In the genomic region with DNA sequence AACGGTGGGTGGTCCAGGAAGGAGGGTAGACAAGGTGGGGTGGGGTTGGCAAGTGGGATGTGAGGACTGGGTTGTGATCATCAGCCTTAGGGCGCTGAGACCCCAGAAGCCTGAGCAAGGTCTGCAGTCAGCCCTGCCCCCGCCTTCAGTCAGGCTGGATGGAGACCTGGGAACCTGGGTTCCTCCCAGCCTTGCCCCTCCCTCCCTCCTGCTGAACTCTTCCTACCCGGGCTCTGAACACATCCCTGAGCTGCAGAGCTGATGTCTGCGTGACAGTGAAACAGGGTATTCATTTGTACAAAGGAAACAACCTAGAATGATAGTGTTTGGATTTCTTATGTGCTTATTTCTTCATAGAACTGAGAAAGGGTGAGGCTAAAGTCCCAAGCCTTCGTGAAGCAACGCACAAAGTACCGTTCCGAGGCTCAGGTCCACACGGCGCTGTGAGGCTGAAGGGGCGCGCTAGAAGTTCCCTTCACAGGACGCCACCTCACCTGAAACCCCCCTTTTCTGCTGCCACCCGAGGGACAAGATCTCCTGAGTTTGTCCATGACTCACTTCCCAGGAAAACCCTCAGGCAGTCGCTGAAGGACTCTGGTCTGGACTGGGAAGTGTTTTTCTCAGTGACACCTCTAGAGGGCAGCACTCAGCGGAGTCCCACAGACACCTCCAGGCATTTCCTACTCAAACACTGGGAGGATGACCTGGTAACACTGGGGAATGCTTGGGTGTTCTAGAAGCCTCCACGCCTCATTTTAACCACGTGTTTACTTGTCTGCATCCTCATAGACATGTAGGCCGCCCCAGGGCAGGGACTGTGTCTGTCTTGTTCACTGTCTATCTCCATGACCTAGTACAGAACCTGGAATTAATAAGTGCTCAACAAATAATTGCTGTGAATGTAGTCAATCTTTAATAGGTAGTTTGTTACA, we compare ENCODE assay signal across 8 cellular contexts. TPM values are rescaled to one million over a fixed set of nuclear protein-coding genes. Genes with fewer than 3 reads are reported as not detected.
A peak's percentile ranks its signal among the peaks of the same experiment; 100 is the strongest.
DNase-seq lines count a peak whose midpoint lies in the region; ATAC-seq and TF ChIP-seq lines count a peak whose summit lies in the region.

No MANE protein-coding gene starts in this region.

- H3K4me1 ChIP-seq in PC-9 (replicated peaks; ENCODE audit: insufficient read depth) (no peaks in the 10 kb centered on the region), parathyroid adenoma (no peaks in the 10 kb centered on the region), prostate gland (replicated peaks) (no peaks in the 10 kb centered on the region)

- no peaks in the 10 kb centered on the region for H4K20me1 ChIP-seq in PC-9 (ENCODE audit: insufficient read depth)

- H3K4me3 ChIP-seq in PC-9 (peak overlapping the region; percentile 21; the same call in 1 of the 2 replicates), fibroblast of villous mesenchyme (ENCODE audit: low read depth, low read length) (no peak overlapping the region), parathyroid adenoma (ENCODE audit: low read depth, low read length) (no peak overlapping the region), prostate gland (no peak overlapping the region)

- TF ChIP-seq CTCF in PC-9 (conservative IDR thresholded peaks at IDR 0.05): peak; percentile 84
- peak; percentile 84 for TF ChIP-seq CTCF in fibroblast of villous mesenchyme (IDR thresholded peaks at IDR 0.05; ENCODE audit: insufficient read depth, low read depth, low read length)
- TF ChIP-seq CTCF in parathyroid adenoma (IDR thresholded peaks at IDR 0.05): peak; percentile 79
- peak in 2 of 4 experiments; percentile 16 to 32 for TF ChIP-seq CTCF in prostate gland (IDR thresholded peaks at IDR 0.05)

- H3K27me3 ChIP-seq in PC-9 (ENCODE audit: insufficient read depth, low read depth) (no peaks in the 10 kb centered on the region; the same call in 1 of the 2 replicates), parathyroid adenoma (ENCODE audit: control insufficient read depth, insufficient read depth, low read length) (no peaks in the 10 kb centered on the region), prostate gland (replicated peaks; ENCODE audit: insufficient read depth) (no peaks in the 10 kb centered on the region)

- TF ChIP-seq POLR2A in prostate gland (IDR thresholded peaks at IDR 0.05): no peak

- H3K79me2 ChIP-seq in PC-9 (ENCODE audit: low read depth): no peaks in the 10 kb centered on the region
- H3K79me2 ChIP-seq in parathyroid adenoma: no peaks in the 10 kb centered on the region

- no peaks in the 10 kb centered on the region for H3K36me3 ChIP-seq in PC-9 (ENCODE audit: low read depth)
- no peaks in the 10 kb centered on the region for H3K36me3 ChIP-seq in parathyroid adenoma (ENCODE audit: control insufficient read depth, insufficient read depth, low read length)
- no peaks in the 10 kb centered on the region for H3K36me3 ChIP-seq in prostate gland

- peak; percentile 16 to 48 for DNase-seq in AML-193 (lab: John Stamatoyannopoulos, UW)
- peak; percentile 50 to 63 for DNase-seq in PC-9
- peak; percentile 30 for DNase-seq in activated T-cell treated with anti-CD3 and anti-CD28 coated beads, Interleukin-2, amount 50 U/mL, for 4 hours
- peak; percentile 66 for DNase-seq in fibroblast of villous mesenchyme (ENCODE audit: low read depth)
- DNase-seq in prostate gland (ENCODE audit: low spot score): no peak

- ATAC-seq in GM18867 (IDR thresholded peaks at IDR 0.05; ENCODE audit: unreplicated experiment) (peak; percentile 77), HG03442 (IDR thresholded peaks at IDR 0.05; ENCODE audit: unreplicated experiment) (peak; percentile 77)
- peak; percentile 67 to 75 for ATAC-seq in activated T-cell treated with anti-CD3 and anti-CD28 coated beads, Interleukin-2, amount 50 U/mL, for 4 hours

- H3K27me3 Mint-ChIP-seq in activated T-cell treated with anti-CD3 and anti-CD28 coated beads, Interleukin-2, amount 50 U/mL, for 4 hours (ENCODE audit: low read depth): peaks cover 34% of the 10 kb centered on the region

- H3K4me2 ChIP-seq in PC-9 (peak overlapping the region; percentile 53), parathyroid adenoma (ENCODE audit: low read length) (no peak overlapping the region)

- no peaks in the 10 kb centered on the region for H3K36me3 Mint-ChIP-seq in activated T-cell treated with anti-CD3 and anti-CD28 coated beads, Interleukin-2, amount 50 U/mL, for 4 hours (ENCODE audit: insufficient read depth)

- H3K9me3 ChIP-seq in PC-9 (ENCODE audit: insufficient read depth, low read depth) (no peaks in the 10 kb centered on the region), parathyroid adenoma (ENCODE audit: control insufficient read depth, low read length) (no peaks in the 10 kb centered on the region), prostate gland (no peaks in the 10 kb centered on the region)

- no peak overlapping the region for H3K9ac ChIP-seq in parathyroid adenoma

- no TSS peak for BruUV-seq in PC-9 (replicated peaks; lab: Mats Ljungman, UMichigan)

- 68% methylated on average over 20 of the region's 20 CpGs for WGBS in prostate gland

- intact Hi-C loops in PC-9 (cut with micrococcal nuclease; ENCODE audit: unreplicated experiment) (loop anchor here (5.0 kb wide), 1 partner anchor 43 kb away; no protein-coding TSS in a partner anchor), prostate gland (cut with DNase I) (no loop called here)

- H3K4me3 Mint-ChIP-seq in activated T-cell treated with anti-CD3 and anti-CD28 coated beads, Interleukin-2, amount 50 U/mL, for 4 hours: no peak overlapping the region

- no peaks in the 10 kb centered on the region for H3F3A ChIP-seq in PC-9 (ENCODE audit: insufficient read depth, low read depth)

- H3K9me2 ChIP-seq in PC-9 (ENCODE audit: insufficient read depth): no peaks in the 10 kb centered on the region

- no peak overlapping the region for H3K27ac ChIP-seq in PC-9
- H3K27ac ChIP-seq in parathyroid adenoma: no peak overlapping the region
- H3K27ac ChIP-seq in prostate gland: no peak overlapping the region

- CTCF ChIA-PET in PC-9 (lab: Charles Lee): no interaction called here

- POLR2A ChIA-PET in PC-9 (lab: Charles Lee; ENCODE audit: unreplicated experiment): no interaction called here

- H3K9me3 Mint-ChIP-seq in activated T-cell treated with anti-CD3 and anti-CD28 coated beads, Interleukin-2, amount 50 U/mL, for 4 hours: no peaks in the 10 kb centered on the region

- no peak overlapping the region for H2AFZ ChIP-seq in PC-9
- H2AFZ ChIP-seq in parathyroid adenoma: peak overlapping the region; percentile 72

- H3K4me1 Mint-ChIP-seq in activated T-cell treated with anti-CD3 and anti-CD28 coated beads, Interleukin-2, amount 50 U/mL, for 4 hours (ENCODE audit: low read depth): no peaks in the 10 kb centered on the region

RNA-seq across cellular contexts. Expression of a gene that starts 1.2 kb away (rescaled TPM):
- total RNA-seq in PC-9 (2021) (not detected in 2 replicates), fibroblast of villous mesenchyme (not detected in 2 replicates), prostate gland (not detected)
- total RNA-seq in activated T-cell treated with anti-CD3 and anti-CD28 coated beads, Interleukin-2, amount 50 U/mL, for 4 hours: not detected

RNA-seq across cellular contexts. Expression of a gene that starts 35.8 kb away (rescaled TPM):
- not detected in 2 replicates for total RNA-seq in PC-9 (2021)
- total RNA-seq in activated T-cell treated with anti-CD3 and anti-CD28 coated beads, Interleukin-2, amount 50 U/mL, for 4 hours: under 1 TPM in 1 of 3 donors, not detected in 2; 0.18 TPM
- total RNA-seq in fibroblast of villous mesenchyme: 0.32 TPM in 1 of 2 replicates, not detected in the other
- 100 to 1,000 TPM in 1 of 2 donors, 10 to 100 TPM in 1; 24.0 to 329 TPM for total RNA-seq in prostate gland

Comparison
In these comparisons a context has a peak if more than half of its experiments do, and no peak if none do; other contexts are left out.
1. RNA of a gene that starts 35.8 kb away (total RNA-seq): 24.0 to 329 TPM in prostate gland; 0.18 TPM in activated T-cell treated with anti-CD3 and anti-CD28 coated beads, Interleukin-2, amount 50 U/mL, for 4 hours, not detected in PC-9 and 0.32 TPM in fibroblast of villous mesenchyme; every median in the first group is over 10 times any median in the second.
2. Peak in every context shown above with its lines, with median percentiles within 50 percentile points of each other: ATAC-seq.